Comparison of ENCODE assay signal across 28 cellular contexts in the genomic region with DNA sequence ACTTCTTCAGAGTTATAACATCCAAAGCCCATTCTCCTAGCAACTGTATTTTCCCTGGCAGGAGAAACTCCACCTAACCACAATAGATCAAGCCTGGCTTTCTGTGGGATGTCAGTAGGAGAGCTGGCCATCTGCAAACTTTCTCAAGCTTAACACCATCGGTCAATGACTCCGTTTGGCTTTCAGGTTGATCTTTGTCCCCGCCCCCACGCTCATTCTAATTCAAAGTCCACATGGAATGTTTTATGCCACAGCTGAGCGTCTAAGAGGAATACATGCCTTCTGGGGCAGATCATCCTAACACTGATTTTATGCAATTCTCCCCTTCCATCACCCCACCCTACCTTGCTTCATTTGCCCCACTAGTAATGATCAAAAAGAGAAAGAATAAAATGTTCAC. TPM values are rescaled to one million over a fixed set of nuclear protein-coding genes. Genes with fewer than 3 reads are reported as not detected.
DNase-seq lines count a peak whose midpoint lies in the region; ATAC-seq, FAIRE-seq and TF ChIP-seq lines count a peak whose summit lies in the region.
"Had no signal": no experiment of that assay in that cellular context is flagged by ENCODE, and none has a peak within 500 bp of the region (broad histone marks: within the 10 kb centered on the region; RNA-seq: fewer than 3 reads in every experiment).

No MANE protein-coding gene starts in this region.

- no peak overlapping the region for H4K8ac ChIP-seq in H9 (replicated peaks; ENCODE audit: insufficient read length, low read depth, low read length)

- H2BK20ac ChIP-seq in H9 (ENCODE audit: low read depth, low read length, poor library complexity, severe bottlenecking): no peak overlapping the region

- H3K4me1 Mint-ChIP-seq in H9: peaks cover 29% of the 10 kb centered on the region in 2 experiments

- ATAC-seq in body of pancreas (peak; percentile 51), pancreas (peak; percentile 50 to 66 (median 62)), HG02588 (IDR thresholded peaks at IDR 0.05; ENCODE audit: unreplicated experiment) (no peak), GM21515 (IDR thresholded peaks at IDR 0.05; ENCODE audit: unreplicated experiment) (no peak), HG02852 (IDR thresholded peaks at IDR 0.05; ENCODE audit: unreplicated experiment) (no peak), GM21447 (IDR thresholded peaks at IDR 0.05; ENCODE audit: unreplicated experiment) (no peak)
- ATAC-seq: activated CD8-positive, alpha-beta T cell treated with anti-CD3 and anti-CD28 coated beads, Interleukin-2, amount 10 ng/mL, durations not matched to agents 7 days and 5 days; CD8-positive, alpha-beta T cell; gastroesophageal sphincter; psoas muscle; stimulated activated naive CD8-positive, alpha-beta T cell treated with anti-CD3 and anti-CD28 coated beads, Interleukin-15, amount 100 ng/mL, for 72 hours had no signal

- peak in 1 of 3 donors; percentile 32 for TF ChIP-seq POLR2A in body of pancreas (IDR thresholded peaks at IDR 0.05)

- peaks cover 8% of the 10 kb centered on the region; the same call in 1 of the 2 replicates for H3K4me1 ChIP-seq in H9 (ENCODE audit: insufficient read depth, low read length)
- peaks cover 84% of the 10 kb centered on the region for H3K4me1 ChIP-seq in body of pancreas
- peaks cover 23 to 70% (median 45%) of the 10 kb centered on the region in 3 donors for H3K4me1 ChIP-seq in pancreas

- H3K36me3 Mint-ChIP-seq in H9 (ENCODE audit: insufficient read depth in 1 of 3, low read depth in 3 of 3): peaks cover 0 to 12% (median 8%) of the 10 kb centered on the region in 3 experiments; a peak in 3 of 7 replicates

- no peak overlapping the region for H3K23ac ChIP-seq in H9 (ENCODE audit: insufficient read length, low read depth, low read length)

- H3T11ph ChIP-seq in H9 (ENCODE audit: low read length): no peak overlapping the region

- H2BK5ac ChIP-seq in H9 (ENCODE audit: insufficient read length, low read length): no peak overlapping the region

- no peaks in the 10 kb centered on the region for H3K36me3 ChIP-seq in body of pancreas (replicated peaks in 1 of 2; ENCODE audit: insufficient read depth in 1 of 2, low read depth in 2 of 2)
- no peaks in the 10 kb centered on the region for H3K36me3 ChIP-seq in pancreas

- H3K27ac ChIP-seq in H9 (ENCODE audit: insufficient read length, low read depth, low read length): no peak overlapping the region
- H3K27ac ChIP-seq in body of pancreas: peak overlapping the region; percentile 77 to 93 (median 90)
- peak overlapping the region; percentile 56 to 89 (median 70) for H3K27ac ChIP-seq in pancreas
- H3K27ac ChIP-seq: dorsolateral prefrontal cortex, gastroesophageal sphincter, psoas muscle, SK-N-MC had no signal

- no peak overlapping the region for H4K5ac ChIP-seq in H9 (ENCODE audit: insufficient read length, low read depth, low read length)

- no peaks in the 10 kb centered on the region for H3K9me3 Mint-ChIP-seq in H9
- H3K9me3 Mint-ChIP-seq: activated naive CD8-positive, alpha-beta T cell treated with anti-CD3 and anti-CD28 coated beads, Interleukin-2, amount 10 ng/mL, durations not matched to agents 7 days and 5 days; CD8-positive, alpha-beta T cell; stimulated activated naive CD8-positive, alpha-beta T cell treated with anti-CD3 and anti-CD28 coated beads, Interleukin-15, amount 100 ng/mL, for 72 hours; T-helper 1 cell treated with Interleukin-12 subunit alpha and Interleukin-12 subunit beta and Interleukin-4 antibody, amounts not matched to agents 30 μg/mL and 1 μg/mL, for 36 hours had no signal

- H3K18ac ChIP-seq in H9 (ENCODE audit: insufficient read length, low read depth, low read length): no peak overlapping the region

- no peaks in the 10 kb centered on the region for H3K79me2 ChIP-seq in H9 (ENCODE audit: insufficient read depth, low read length)

- no peak overlapping the region for H3K4me3 Mint-ChIP-seq in H9
- H3K4me3 Mint-ChIP-seq: activated CD8-positive, alpha-beta T cell treated with anti-CD3 and anti-CD28 coated beads, Interleukin-2, amount 10 ng/mL, durations not matched to agents 7 days and 5 days; activated naive CD8-positive, alpha-beta T cell treated with anti-CD3 and anti-CD28 coated beads, Interleukin-2, amount 10 ng/mL, durations not matched to agents 7 days and 5 days; B cell; CD8-positive, alpha-beta T cell; stimulated activated naive CD8-positive, alpha-beta T cell treated with anti-CD3 and anti-CD28 coated beads, Interleukin-15, amount 100 ng/mL, for 72 hours; T-helper 1 cell treated with Interleukin-12 subunit alpha and Interleukin-12 subunit beta and Interleukin-4 antibody, amounts not matched to agents 30 μg/mL and 1 μg/mL, for 36 hours had no signal

- WGBS in H9 (ENCODE audit: extremely low coverage, insufficient read length, low lambda C conversion rate): no CpG with 5 or more reads among the region's 5 CpGs
- WGBS in body of pancreas, 2 donors: 34 to 48% methylated on average over 5 of the region's 5 CpGs
- WGBS in pancreas, 2 donors: 23 to 27% methylated on average over 5 of the region's 5 CpGs

- H4K20me1 ChIP-seq in H9 (ENCODE audit: control insufficient read depth, insufficient read depth, insufficient read length): no peaks in the 10 kb centered on the region

- no peak overlapping the region for H2AFZ ChIP-seq in H9 (ENCODE audit: low read length)

- FAIRE-seq in pancreas (lab: Jason Lieb, UNC): no peak
- FAIRE-seq: H54 had no signal

- H3K4me2 ChIP-seq in H9 (ENCODE audit: insufficient read depth, insufficient read length, low read length): no peak overlapping the region

- H3K9ac ChIP-seq in H9 (ENCODE audit: extremely low read depth, insufficient read length, low read length): no peak overlapping the region

- H2BK12ac ChIP-seq in H9 (ENCODE audit: insufficient read length, low read depth, low read length): no peak overlapping the region

- no peak overlapping the region for H2AK5ac ChIP-seq in H9 (ENCODE audit: insufficient read length, low read length)

- TF ChIP-seq CTCF in H9 (conservative IDR thresholded peaks at IDR 0.05) (no peak), body of pancreas (IDR thresholded peaks at IDR 0.05) (no peak), pancreas (IDR thresholded peaks at IDR 0.05) (no peak)

- H3K14ac ChIP-seq in H9 (ENCODE audit: insufficient read depth, low read length): no peak overlapping the region

- H4K91ac ChIP-seq in H9 (ENCODE audit: insufficient read length, low read depth, low read length): no peak overlapping the region

- H3K23me2 ChIP-seq in H9 (ENCODE audit: insufficient read length, low read depth, low read length, poor library complexity, severe bottlenecking): peaks cover 6% of the 10 kb centered on the region

- no peak overlapping the region for H3K56ac ChIP-seq in H9 (ENCODE audit: insufficient read length, low read depth, low read length)

- H3K4ac ChIP-seq in H9 (ENCODE audit: low read depth, low read length): no peak overlapping the region

- H3K27me3 ChIP-seq in H9 (ENCODE audit: insufficient read depth, low read length) (no peaks in the 10 kb centered on the region), body of pancreas (no peaks in the 10 kb centered on the region), pancreas (no peaks in the 10 kb centered on the region)
- H3K27me3 ChIP-seq: dorsolateral prefrontal cortex, gastroesophageal sphincter had no signal

- H3K79me1 ChIP-seq in H9 (ENCODE audit: insufficient read depth, low read depth, low read length, poor library complexity, severe bottlenecking): no peaks in the 10 kb centered on the region

- H2BK120ac ChIP-seq in H9 (ENCODE audit: low read depth, low read length, poor library complexity, severe bottlenecking): no peak overlapping the region

- peaks cover 2% of the 10 kb centered on the region; the same call in 1 of the 2 replicates for H3K27me3 Mint-ChIP-seq in H9 (ENCODE audit: low read depth)
- H3K27me3 Mint-ChIP-seq: activated naive CD8-positive, alpha-beta T cell treated with anti-CD3 and anti-CD28 coated beads, Interleukin-2, amount 10 ng/mL, durations not matched to agents 7 days and 5 days; B cell; brain; stimulated activated naive CD8-positive, alpha-beta T cell treated with anti-CD3 and anti-CD28 coated beads, Interleukin-15, amount 100 ng/mL, for 72 hours had no signal

- H2BK15ac ChIP-seq in H9 (ENCODE audit: low read depth, low read length): no peak overlapping the region

- DNase-seq in H9 (peak; percentile 40), body of pancreas (peak; percentile 89 to 94 (median 92)), left kidney (ENCODE audit: low read depth, low spot score) (peak; percentile 64), pancreas (peak in 4 of 6 donors; percentile 77 to 91 (median 86))
- DNase-seq: activated CD8-positive, alpha-beta T cell treated with anti-CD3 and anti-CD28 coated beads, Interleukin-2, amount 10 ng/mL, durations not matched to agents 7 days and 5 days; activated effector memory CD4-positive, alpha-beta T cell treated with Interleukin-2 at 50 U/mL for 16 hours; activated naive CD8-positive, alpha-beta T cell treated with anti-CD3 and anti-CD28 coated beads, Interleukin-2, amount 10 ng/mL, durations not matched to agents 7 days and 5 days; activated T-cell treated with anti-CD3 and anti-CD28 coated beads for 4 hours; CD8-positive, alpha-beta T cell; cerebellar nuclear complex; dorsolateral prefrontal cortex; hypothalamus; mammary epithelial cell; NCI-H1417; NCI-H2107; NCI-H446 treated with DMSO at 0.1 percent for 48 hours; psoas muscle; stimulated activated naive CD8-positive, alpha-beta T cell treated with anti-CD3 and anti-CD28 coated beads, Interleukin-15, amount 100 ng/mL, for 72 hours had no signal

- no peak overlapping the region for H3K4me3 ChIP-seq in body of pancreas
- no peak overlapping the region for H3K4me3 ChIP-seq in pancreas
- H3K4me3 ChIP-seq: dorsolateral prefrontal cortex, gastroesophageal sphincter, psoas muscle, SK-N-MC had no signal

- H3K9me3 ChIP-seq in H9 (ENCODE audit: control insufficient read depth, low read depth, low read length) (no peaks in the 10 kb centered on the region), body of pancreas (no peaks in the 10 kb centered on the region), pancreas (no peaks in the 10 kb centered on the region)
- H3K9me3 ChIP-seq: gastroesophageal sphincter, psoas muscle had no signal

- no peak overlapping the region; a peak in 1 of 7 replicates for H3K27ac Mint-ChIP-seq in H9
- H3K27ac Mint-ChIP-seq: activated CD8-positive, alpha-beta T cell treated with anti-CD3 and anti-CD28 coated beads, Interleukin-2, amount 10 ng/mL, durations not matched to agents 7 days and 5 days; activated naive CD8-positive, alpha-beta T cell treated with anti-CD3 and anti-CD28 coated beads, Interleukin-2, amount 10 ng/mL, durations not matched to agents 7 days and 5 days; B cell; brain; CD8-positive, alpha-beta T cell; stimulated activated naive CD8-positive, alpha-beta T cell treated with anti-CD3 and anti-CD28 coated beads, Interleukin-15, amount 100 ng/mL, for 72 hours; T-helper 1 cell treated with Interleukin-12 subunit alpha and Interleukin-12 subunit beta and Interleukin-4 antibody, amounts not matched to agents 30 μg/mL and 1 μg/mL, for 36 hours had no signal

- intact Hi-C loops in body of pancreas (cut with DNase I) (no loop called here), pancreas (cut with DNase I) (no loop called here)

RNA-seq across cellular contexts. Expression of gene GVQW3, which starts 4.8 kb away (rescaled TPM):
- 4.5 and 4.7 TPM in 2 replicates for total RNA-seq in H9 (2021)
- total RNA-seq in body of pancreas: 10 to 100 TPM; 11.2 to 16.2 TPM
- 1 to 10 TPM; 2.3 to 9.1 (median 4.6) TPM for total RNA-seq in pancreas
- 1 to 10 TPM; 1.8 to 1.9 TPM for polyA plus RNA-seq in pancreas

RNA-seq across cellular contexts. Expression of gene THAP12, which starts 5.0 kb away (rescaled TPM):
- 42.5 and 43.0 TPM in 2 replicates for total RNA-seq in H9 (2021)
- total RNA-seq in body of pancreas: 10 to 100 TPM; 42.5 to 47.5 TPM
- total RNA-seq in pancreas: 10 to 100 TPM; 19.4 to 41.7 (median 31.9) TPM
- 10 to 100 TPM; 20.1 to 22.6 TPM for polyA plus RNA-seq in pancreas

RNA-seq across cellular contexts. Expression of gene EMSY, which starts 58.9 kb away (rescaled TPM):
- total RNA-seq in H9 (2021) (26.5 and 29.3 TPM in 2 replicates), body of pancreas (10 to 100 TPM; 13.5 to 30.3 TPM), pancreas (10 to 100 TPM in 2 of 6 donors, 1 to 10 TPM in 4; 5.8 to 14.0 (median 8.7) TPM)
- 1 to 10 TPM; 4.6 to 4.7 TPM for polyA plus RNA-seq in pancreas

Comparison
In these comparisons a context has a peak if more than half of its experiments do, and no peak if none do; other contexts are left out.
1. DNase-seq: peak in every context shown above with its lines; median percentile 92 in body of pancreas; 86 in pancreas; 64 in left kidney; 40 in H9.
2. ATAC-seq: peak in body of pancreas (single experiment) and pancreas (4 of 4); none in HG02588 (single experiment), GM21515 (single experiment), HG02852 (single experiment) and GM21447 (single experiment).